8 cellular contexts compared by ENCODE assay signal in genomic region chr17:29292071-29292991, GRCh38. TPM values are rescaled to one million over a fixed set of nuclear protein-coding genes. Genes with fewer than 3 reads are reported as not detected.
DNase-seq lines count a peak whose midpoint lies in the region; ATAC-seq and TF ChIP-seq lines count a peak whose summit lies in the region.

No MANE protein-coding gene starts in this region.

- peak; percentile 16 to 21 for TF ChIP-seq POLR2A in tibial nerve (IDR thresholded peaks at IDR 0.05)
- TF ChIP-seq POLR2A in GM18505 (IDR thresholded peaks at IDR 0.05; ENCODE audit: borderline replicate concordance, extremely low read depth, insufficient read depth, insufficient read length), result no peak

- H3K27me3 ChIP-seq in tibial nerve, result no peaks in the 10 kb centered on the region

- DNase-seq in COLO829 (ENCODE audit: low spot score), result peak; percentile 11
- peak; percentile 43 for DNase-seq in HK-2 (ENCODE audit: unreplicated experiment)
- DNase-seq in SK-N-DZ (ENCODE audit: low spot score), result peak; percentile 34
- DNase-seq in activated naive CD8-positive, alpha-beta T cell treated with anti-CD3 and anti-CD28 coated beads, Interleukin-2, amount 50 U/mL, for 24 hours, result peak; percentile 59
- peak; percentile 80 for DNase-seq in cardiac septum (ENCODE audit: low spot score)
- peak; percentile 47 for DNase-seq in pons (ENCODE audit: low spot score)
- DNase-seq in tibial nerve (ENCODE audit: low spot score in 2 of 2), result peak; percentile 63 to 66

- TF ChIP-seq CTCF in tibial nerve (IDR thresholded peaks at IDR 0.05), result no peak

- no peaks in the 10 kb centered on the region for H3K9me3 Mint-ChIP-seq in activated naive CD8-positive, alpha-beta T cell treated with anti-CD3 and anti-CD28 coated beads, Interleukin-2, amount 50 U/mL, for 24 hours

- peaks cover 0 to 8% (median 0%) of the 10 kb centered on the region in 3 donors for H3K36me3 ChIP-seq in tibial nerve

- intact Hi-C loops in cardiac septum (cut with DNase I), result loop anchor here (2.0 to 10.0 kb wide), 5 partner anchors 40 to 340 kb away; partner anchors contain the start of gene PHF12

- peaks cover 48% of the 10 kb centered on the region for H3K36me3 Mint-ChIP-seq in activated naive CD8-positive, alpha-beta T cell treated with anti-CD3 and anti-CD28 coated beads, Interleukin-2, amount 50 U/mL, for 24 hours (ENCODE audit: low read depth)

- H3K27ac ChIP-seq in tibial nerve, result peak overlapping the region; percentile 98 to 100 (median 99)

- H3K4me1 ChIP-seq in tibial nerve, result peaks cover 3 to 52% (median 32%) of the 10 kb centered on the region in 4 donors

- ATAC-seq in activated naive CD8-positive, alpha-beta T cell treated with anti-CD3 and anti-CD28 coated beads, Interleukin-2, amount 50 U/mL, for 24 hours, result peak; percentile 2
- no peak for ATAC-seq in GM18505 (IDR thresholded peaks at IDR 0.05; ENCODE audit: unreplicated experiment)

- H3K27me3 Mint-ChIP-seq in activated naive CD8-positive, alpha-beta T cell treated with anti-CD3 and anti-CD28 coated beads, Interleukin-2, amount 50 U/mL, for 24 hours, result peaks cover 6% of the 10 kb centered on the region

- TF ChIP-seq EP300 in tibial nerve (IDR thresholded peaks at IDR 0.05), result peak in 1 of 2 donors; percentile 57

- H3K4me1 Mint-ChIP-seq in activated naive CD8-positive, alpha-beta T cell treated with anti-CD3 and anti-CD28 coated beads, Interleukin-2, amount 50 U/mL, for 24 hours, result peaks cover 58% of the 10 kb centered on the region

- 3% methylated on average over 18 to 51 of the region's 77 CpGs for WGBS in tibial nerve, 2 donors

- H3K4me3 ChIP-seq in tibial nerve, result peak overlapping the region; percentile 95 to 99 (median 99)

- peak overlapping the region; percentile 99 for H3K27ac Mint-ChIP-seq in activated naive CD8-positive, alpha-beta T cell treated with anti-CD3 and anti-CD28 coated beads, Interleukin-2, amount 50 U/mL, for 24 hours

- H3K4me3 Mint-ChIP-seq in activated naive CD8-positive, alpha-beta T cell treated with anti-CD3 and anti-CD28 coated beads, Interleukin-2, amount 50 U/mL, for 24 hours, result peak overlapping the region; percentile 100

- H3K9me3 ChIP-seq in tibial nerve, result no peaks in the 10 kb centered on the region

RNA-seq across cellular contexts. Expression of gene NUFIP2, which starts 1.6 kb away (rescaled TPM):
- polyA plus RNA-seq in SK-N-DZ (2014; cell fraction: cytosol; rRNA removed), result 26.5 and 31.7 TPM in 2 replicates
- 21.9 and 25.7 TPM in 2 replicates for polyA plus RNA-seq in SK-N-DZ (2014; cell fraction: nucleus; rRNA removed)
- 39.2 TPM for total RNA-seq in cardiac septum
- total RNA-seq in tibial nerve, result 10 to 100 TPM; 29.4 to 35.4 (median 32.4) TPM

RNA-seq across cellular contexts. Expression of gene CRYBA1, which starts 45.7 kb away (rescaled TPM):
- not detected in 2 replicates for polyA plus RNA-seq in SK-N-DZ (2014; cell fraction: cytosol; rRNA removed)
- not detected in 2 replicates for polyA plus RNA-seq in SK-N-DZ (2014; cell fraction: nucleus; rRNA removed)
- total RNA-seq in cardiac septum (not detected), tibial nerve (not detected)

Comparison
In these comparisons a context has a peak if more than half of its experiments do, and no peak if none do; other contexts are left out.
1. DNase-seq: peak in every context shown above with its lines; median percentile 80 in cardiac septum; 64 in tibial nerve; 59 in activated naive CD8-positive, alpha-beta T cell treated with anti-CD3 and anti-CD28 coated beads, Interleukin-2, amount 50 U/mL, for 24 hours; 47 in pons; 43 in HK-2; 34 in SK-N-DZ; 11 in COLO829.